Comparison of ENCODE assay signal across 10 cellular contexts in the genomic region with DNA sequence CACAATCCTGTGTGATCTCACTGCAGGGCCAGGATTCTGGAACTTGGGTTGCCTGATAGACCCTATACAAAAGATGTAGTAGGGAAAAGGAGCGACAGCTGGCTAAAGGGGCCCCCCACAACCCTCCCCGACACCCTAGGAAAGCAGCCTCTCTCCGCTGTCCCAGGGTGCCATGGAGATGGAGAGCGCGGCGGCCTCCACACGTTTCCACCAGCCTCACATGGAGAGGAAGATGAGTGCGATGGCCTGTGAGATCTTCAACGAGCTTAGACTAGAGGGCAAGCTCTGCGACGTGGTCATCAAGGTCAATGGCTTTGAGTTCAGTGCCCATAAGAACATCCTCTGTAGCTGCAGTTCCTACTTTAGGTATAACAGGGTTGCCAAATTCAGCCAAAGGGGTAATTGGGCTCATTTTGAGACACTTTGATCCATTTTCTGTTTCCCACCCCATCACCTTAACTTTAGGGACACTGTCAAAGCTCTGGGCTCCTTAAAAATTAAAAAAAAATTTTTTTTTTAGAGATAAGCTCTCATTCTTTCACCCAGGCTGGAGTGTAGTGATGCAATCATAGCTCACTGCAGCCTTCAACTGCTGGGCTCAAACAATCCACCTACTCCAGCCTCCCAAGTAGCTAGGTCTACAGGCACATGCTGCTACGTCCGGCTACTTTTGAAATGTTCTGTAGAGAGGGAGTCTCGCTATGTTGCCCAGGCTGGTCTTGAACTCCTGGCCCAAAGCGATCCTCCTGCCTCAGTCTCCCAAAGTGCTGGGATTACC. TPM values are rescaled to one million over a fixed set of nuclear protein-coding genes. Genes with fewer than 3 reads are reported as not detected.
DNase-seq lines count a peak whose midpoint lies in the region; ATAC-seq and TF ChIP-seq lines count a peak whose summit lies in the region.
"Had no signal": no experiment of that assay in that cellular context is flagged by ENCODE, and none has a peak within 500 bp of the region (broad histone marks: within the 10 kb centered on the region; RNA-seq: fewer than 3 reads in every experiment).

A gene (plus strand): TSS at position 65 of the 778 bp plus-strand sequence. CDS start 108 bp downstream, at position 173.

- TF ChIP-seq CTCF in chondrocyte (IDR thresholded peaks at IDR 0.05) (no peak), neural cell (IDR thresholded peaks at IDR 0.05; ENCODE audit: poor library complexity, severe bottlenecking) (no peak)

- H3K36me3 Mint-ChIP-seq in chondrocyte (ENCODE audit: low read depth), result no peaks in the 10 kb centered on the region

- no peak for TF ChIP-seq EP300 in neural cell (conservative IDR thresholded peaks at IDR 0.05; ENCODE audit: poor library complexity, severe bottlenecking)

- peaks cover 19% of the 10 kb centered on the region for H3K4me1 ChIP-seq in BLaER1

- no peaks in the 10 kb centered on the region for H3K9me3 ChIP-seq in BLaER1
- H3K9me3 ChIP-seq in neural cell (ENCODE audit: low read length), result no peaks in the 10 kb centered on the region

- no peak within 1 kb of the TSS for H3K27ac ChIP-seq in BLaER1
- no peak within 1 kb of the TSS for H3K27ac ChIP-seq in neural cell (ENCODE audit: low read length)

- no peak for TF ChIP-seq RAD21 in neural cell (conservative IDR thresholded peaks at IDR 0.05)

- no peak for ATAC-seq in HG02884 (IDR thresholded peaks at IDR 0.05; ENCODE audit: unreplicated experiment)

- H4K20me1 ChIP-seq in BLaER1 (peaks cover 6% of the 10 kb centered on the region; the same call in 1 of the 2 replicates), neural cell (ENCODE audit: insufficient read depth) (no peaks in the 10 kb centered on the region)

- H3K9ac ChIP-seq in BLaER1 (0 out of 2 replicates have a peak within 1 kb of the TSS, but pooled peaks have one; percentile 93), neural cell (ENCODE audit: low read length) (no peak within 1 kb of the TSS)

- peaks cover 17% of the 10 kb centered on the region for H3K79me2 ChIP-seq in neural cell (replicated peaks; ENCODE audit: insufficient read depth, low read length)

- DNase-seq in Jurkat, Clone E6-1 (ENCODE audit: low read depth, low spot score), result no peak
- peak; percentile 47 for DNase-seq in chondrocyte (ENCODE audit: low spot score)
- no peak for DNase-seq in NCI-H345 treated with DMSO at 0.1 percent for 48 hours (lab: John Stamatoyannopoulos, UW; ENCODE audit: unreplicated experiment)
- DNase-seq in HT-29 (ENCODE audit: low spot score), result no peak
- no peak for DNase-seq in A172 (ENCODE audit: low spot score)
- DNase-seq: DMS79, NCI-H2171 had no signal

- peak within 1 kb of the TSS; percentile 72 for H3K4me3 Mint-ChIP-seq in chondrocyte (ENCODE audit: unreplicated experiment)

- H3K9me3 Mint-ChIP-seq in chondrocyte (ENCODE audit: low read depth), result no peaks in the 10 kb centered on the region

- H3K4me2 ChIP-seq in BLaER1 (peak within 1 kb of the TSS; percentile 91), neural cell (ENCODE audit: low read length) (no peak within 1 kb of the TSS)

- H3K27ac Mint-ChIP-seq in chondrocyte (ENCODE audit: unreplicated experiment), result no peak within 1 kb of the TSS

- H2AFZ ChIP-seq in neural cell (ENCODE audit: low read depth, low read length), result peak within 1 kb of the TSS; percentile 27

- H3K4me3 ChIP-seq in BLaER1, result peak within 1 kb of the TSS; percentile 97
- H3K4me3 ChIP-seq in Jurkat, Clone E6-1 (ENCODE audit: low read length), result peak within 1 kb of the TSS; percentile 62; the same call in 1 of the 2 replicates
- peak within 1 kb of the TSS; percentile 95 for H3K4me3 ChIP-seq in neural cell (ENCODE audit: low read length)

- peaks cover 17% of the 10 kb centered on the region for H3K4me1 Mint-ChIP-seq in chondrocyte (ENCODE audit: low read depth)

- H3K9me2 ChIP-seq in neural cell (ENCODE audit: insufficient read depth, low read length), result no peaks in the 10 kb centered on the region

- H3K36me3 ChIP-seq in BLaER1 (peaks cover 15% of the 10 kb centered on the region; the same call in 1 of the 2 replicates), neural cell (ENCODE audit: insufficient read depth, low read length) (no peaks in the 10 kb centered on the region)

- no peaks in the 10 kb centered on the region for H3K27me3 Mint-ChIP-seq in chondrocyte (ENCODE audit: low read depth)

- no peaks in the 10 kb centered on the region for H3K27me3 ChIP-seq in BLaER1
- H3K27me3 ChIP-seq in neural cell (ENCODE audit: insufficient read depth, low read depth, low read length), result no peaks in the 10 kb centered on the region

- H3F3A ChIP-seq in neural cell (ENCODE audit: insufficient read depth, low read length, poor library complexity, severe bottlenecking), result no peaks in the 10 kb centered on the region

TF ChIP-seq in neural cell, 6 proteins besides CTCF, POLR2A, EP300 and RAD21:
- no peak for TF ChIP-seq MXI1 (conservative IDR thresholded peaks at IDR 0.05; ENCODE audit: poor library complexity, severe bottlenecking)
- TF ChIP-seq SMC3 (conservative IDR thresholded peaks at IDR 0.05; ENCODE audit: poor library complexity), result no peak
- TF ChIP-seq EZH2 (IDR thresholded peaks at IDR 0.05; ENCODE audit: borderline replicate concordance, insufficient read depth, low read length, poor library complexity, severe bottlenecking), result no peak
- TF ChIP-seq POLR2AphosphoS5 (IDR thresholded peaks at IDR 0.05), result no peak
- TF ChIP-seq, protein P1, sequence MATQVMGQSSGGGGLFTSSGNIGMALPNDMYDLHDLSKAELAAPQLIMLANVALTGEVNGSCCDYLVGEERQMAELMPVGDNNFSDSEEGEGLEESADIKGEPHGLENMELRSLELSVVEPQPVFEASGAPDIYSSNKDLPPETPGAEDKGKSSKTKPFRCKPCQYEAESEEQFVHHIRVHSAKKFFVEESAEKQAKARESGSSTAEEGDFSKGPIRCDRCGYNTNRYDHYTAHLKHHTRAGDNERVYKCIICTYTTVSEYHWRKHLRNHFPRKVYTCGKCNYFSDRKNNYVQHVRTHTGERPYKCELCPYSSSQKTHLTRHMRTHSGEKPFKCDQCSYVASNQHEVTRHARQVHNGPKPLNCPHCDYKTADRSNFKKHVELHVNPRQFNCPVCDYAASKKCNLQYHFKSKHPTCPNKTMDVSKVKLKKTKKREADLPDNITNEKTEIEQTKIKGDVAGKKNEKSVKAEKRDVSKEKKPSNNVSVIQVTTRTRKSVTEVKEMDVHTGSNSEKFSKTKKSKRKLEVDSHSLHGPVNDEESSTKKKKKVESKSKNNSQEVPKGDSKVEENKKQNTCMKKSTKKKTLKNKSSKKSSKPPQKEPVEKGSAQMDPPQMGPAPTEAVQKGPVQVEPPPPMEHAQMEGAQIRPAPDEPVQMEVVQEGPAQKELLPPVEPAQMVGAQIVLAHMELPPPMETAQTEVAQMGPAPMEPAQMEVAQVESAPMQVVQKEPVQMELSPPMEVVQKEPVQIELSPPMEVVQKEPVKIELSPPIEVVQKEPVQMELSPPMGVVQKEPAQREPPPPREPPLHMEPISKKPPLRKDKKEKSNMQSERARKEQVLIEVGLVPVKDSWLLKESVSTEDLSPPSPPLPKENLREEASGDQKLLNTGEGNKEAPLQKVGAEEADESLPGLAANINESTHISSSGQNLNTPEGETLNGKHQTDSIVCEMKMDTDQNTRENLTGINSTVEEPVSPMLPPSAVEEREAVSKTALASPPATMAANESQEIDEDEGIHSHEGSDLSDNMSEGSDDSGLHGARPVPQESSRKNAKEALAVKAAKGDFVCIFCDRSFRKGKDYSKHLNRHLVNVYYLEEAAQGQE (IDR thresholded peaks at IDR 0.05; ENCODE audit: borderline replicate concordance), result no peak

RNA-seq across cellular contexts. Expression of the gene that starts here (rescaled TPM):
- not detected for polyA plus RNA-seq in Jurkat, Clone E6-1 (2012; ENCODE audit: insufficient read depth, insufficient read length)
- total RNA-seq in chondrocyte, result 0.67 TPM in 1 of 3 replicates, not detected in the others
- polyA plus RNA-seq in neural cell, result 0.22 TPM in 1 of 2 replicates, not detected in the other
- polyA minus RNA-seq in neural cell, result not detected in 2 replicates
- not detected in 2 replicates for total RNA-seq in HT-29 (2014; rRNA removed; shearing (Covaris generic))
- total RNA-seq in A172 (2014; rRNA removed; shearing (Covaris generic)), result not detected in 2 replicates

Comparison
In these comparisons a context has a peak if more than half of its experiments do, and no peak if none do; other contexts are left out.
1. Peak in DNase-seq in chondrocyte; RNA of the gene not detected or under 1 TPM.